Comparison of ENCODE assay signal across 1 cellular context in genomic region chr14:24277606-24278321, GRCh38.
TF ChIP-seq lines count a peak whose summit lies in the region.

No MANE protein-coding gene starts in this region.

TF ChIP-seq in K562, 482 proteins besides CTCF, POLR2A, EP300 and RAD21:
- TF ChIP-seq DIDO1 (tag; IDR thresholded peaks at IDR 0.05; ENCODE audit: low read depth) (no peak), MTA2 (IDR thresholded peaks at IDR 0.05; ENCODE audit: low read depth) (no peak), ZFX (CRISPR knock-in tag; IDR thresholded peaks at IDR 0.05) (no peak), ZBTB26 (CRISPR knock-in tag; IDR thresholded peaks at IDR 0.05) (no peak), L3MBTL2 (IDR thresholded peaks at IDR 0.05) (0 out of 2 replicates have a peak, but pooled peaks have one; percentile 32), SPI1 (IDR thresholded peaks at IDR 0.05; ENCODE audit: borderline replicate concordance, low read depth, low read length) (0 out of 2 replicates have a peak, but pooled peaks have one; percentile 17), HDAC8 (tag; IDR thresholded peaks at IDR 0.05) (no peak), NFXL1 (CRISPR knock-in tag; IDR thresholded peaks at IDR 0.05) (no peak), MAX (CRISPR knock-in tag; IDR thresholded peaks at IDR 0.05) (peak; percentile 32; the same call in 1 of the 2 replicates), CBFA2T3 (IDR thresholded peaks at IDR 0.05) (0 out of 2 replicates have a peak, but pooled peaks have one; percentile 26)
